Comparison of ENCODE assay signal across 25 cellular contexts in genomic region chr9:116404228-116404627, GRCh38.
"Had no signal": no experiment of that assay in that cellular context is flagged by ENCODE, and none has a peak within 500 bp of the region (broad histone marks: within the 10 kb centered on the region; RNA-seq: fewer than 3 reads in every experiment).

No MANE protein-coding gene starts in this region.

- H3K9me3 ChIP-seq: neutrophil, ovary, psoas muscle, right lobe of liver, sigmoid colon, stomach, thoracic aorta, thyroid gland, tibial nerve, upper lobe of left lung, vagina had no signal

- H3K36me3 ChIP-seq: neutrophil, ovary, right lobe of liver, sigmoid colon, stomach, thoracic aorta, thyroid gland, tibial nerve, upper lobe of left lung, vagina had no signal

- FAIRE-seq: small intestine, urothelium cell line had no signal

- H3K9ac ChIP-seq: parathyroid adenoma had no signal

- H3K27me3 ChIP-seq: neutrophil, ovary, right lobe of liver, sigmoid colon, stomach, thyroid gland, tibial nerve, upper lobe of left lung, vagina had no signal

- H3K27ac ChIP-seq: neutrophil, ovary, parathyroid adenoma, psoas muscle, right lobe of liver, sigmoid colon, stomach, thoracic aorta, thyroid gland, tibial nerve, upper lobe of left lung, vagina had no signal

- ATAC-seq: natural killer cell; psoas muscle; right cardiac atrium; right lobe of liver; stimulated activated effector memory CD8-positive, alpha-beta T cell treated with anti-CD3 and anti-CD28 coated beads, Interleukin-12 subunit alpha, Interleukin-12 subunit beta, amount 100 ng/mL, for 72 hours; stimulated activated naive B cell treated with anti-CD40 and anti-IgM and Interleukin-4, amounts not matched to agents 10 μg/mL and 1 μg/mL and 100 μg/mL, for 72 hours had no signal

- H2AFZ ChIP-seq: parathyroid adenoma had no signal

- H3K4me3 ChIP-seq: ovary, psoas muscle, right lobe of liver, sigmoid colon, stomach, thoracic aorta, thyroid gland, tibial nerve, upper lobe of left lung, vagina had no signal

- H3K4me1 ChIP-seq: parathyroid adenoma, psoas muscle, right lobe of liver, sigmoid colon, stomach, thyroid gland, tibial nerve, upper lobe of left lung, vagina had no signal

- DNase-seq: natural killer cell; nucleus accumbens; ovary; posterior cingulate gyrus; psoas muscle; right cardiac atrium; right lobe of liver; sigmoid colon; small intestine; stimulated activated CD4-positive, alpha-beta T cell treated with anti-CD3 and anti-CD28 coated beads, Interleukin-15, amount 100 ng/mL, for 24 hours; stimulated activated CD4-positive, alpha-beta T cell treated with anti-CD3 and anti-CD28 coated beads, Interleukin-2, amount 100 ng/mL, for 24 hours; stimulated activated CD4-positive, alpha-beta T cell treated with anti-CD3 and anti-CD28 coated beads, Interleukin-2, amount 100 ng/mL, for 48 hours; stimulated activated CD4-positive, alpha-beta T cell treated with anti-CD3 and anti-CD28 coated beads, Interleukin-4, amount 100 ng/mL, for 24 hours; stimulated activated naive B cell treated with anti-CD40 and anti-IgM and Interleukin-4, amounts not matched to agents 10 μg/mL and 1 μg/mL and 100 μg/mL, for 72 hours; stimulated activated naive CD4-positive, alpha-beta T cell treated with Interleukin-2 at 50 U/mL for 16 hours; stomach; thyroid gland; upper lobe of left lung had no signal
